In genomic region chr16:11140466-11140865, GRCh38 we compare ENCODE assay signal across 15 cellular contexts.
DNase-seq lines count a peak whose midpoint lies in the region; ATAC-seq and TF ChIP-seq lines count a peak whose summit lies in the region.
"Had no signal": no experiment of that assay in that cellular context is flagged by ENCODE, and none has a peak within 500 bp of the region (broad histone marks: within the 10 kb centered on the region; RNA-seq: fewer than 3 reads in every experiment).

No MANE protein-coding gene starts in this region.

- H3K9me3 ChIP-seq in HUES6 (ENCODE audit: control insufficient read depth, insufficient read depth, low read depth, low read length) (no peaks in the 10 kb centered on the region), trophoblast cell (ENCODE audit: insufficient read depth, low read depth, low read length) (no peaks in the 10 kb centered on the region)

- no peaks in the 10 kb centered on the region for H3K9me3 Mint-ChIP-seq in activated naive CD4-positive, alpha-beta T cell treated with anti-CD3 and anti-CD28 coated beads, Interleukin-2, amount 50 U/mL, for 72 hours
- no peaks in the 10 kb centered on the region for H3K9me3 Mint-ChIP-seq in activated naive CD4-positive, alpha-beta T cell treated with anti-CD3 and anti-CD28 coated beads for 36 hours
- no peaks in the 10 kb centered on the region for H3K9me3 Mint-ChIP-seq in activated T-helper 2 cell treated with anti-CD3 and anti-CD28 coated beads, Interferon-gamma antibody, Interleukin-2, Interleukin-4, amounts not matched to agents 10 μg/mL and 5 μg/mL and 100 μg/mL, durations not matched to agents 14 hours and 24 hours and 36 hours
- no peaks in the 10 kb centered on the region for H3K9me3 Mint-ChIP-seq in mesothelial cell of epicardium
- H3K9me3 Mint-ChIP-seq: nephron had no signal

- H3K36me3 ChIP-seq in HUES6 (ENCODE audit: control insufficient read depth, insufficient read depth, low read length): no peaks in the 10 kb centered on the region
- H3K36me3 ChIP-seq in trophoblast cell (ENCODE audit: control insufficient read depth in 1 of 2, insufficient read depth in 2 of 2, low read length in 2 of 2): no peaks in the 10 kb centered on the region

- intact Hi-C loops in activated naive CD4-positive, alpha-beta T cell treated with anti-CD3 and anti-CD28 coated beads for 36 hours (cut with micrococcal nuclease): no loop called here
- intact Hi-C loops in activated T-helper 2 cell treated with anti-CD3 and anti-CD28 coated beads, Interferon-gamma antibody, Interleukin-2, Interleukin-4, amounts not matched to agents 10 μg/mL and 5 μg/mL and 100 μg/mL, durations not matched to agents 14 hours and 24 hours and 36 hours (cut with micrococcal nuclease): no loop called here

- no peak overlapping the region for H4K8ac ChIP-seq in trophoblast cell (ENCODE audit: low read depth, low read length)

- H3K79me2 ChIP-seq in trophoblast cell (ENCODE audit: control insufficient read depth, insufficient read depth, low read length, poor library complexity): no peaks in the 10 kb centered on the region

- H3K4ac ChIP-seq in trophoblast cell (ENCODE audit: low read depth, low read length): no peak overlapping the region

- no peak overlapping the region for H3K4me3 Mint-ChIP-seq in activated naive CD4-positive, alpha-beta T cell treated with anti-CD3 and anti-CD28 coated beads for 36 hours
- peak overlapping the region; percentile 71 for H3K4me3 Mint-ChIP-seq in activated T-helper 2 cell treated with anti-CD3 and anti-CD28 coated beads, Interferon-gamma antibody, Interleukin-2, Interleukin-4, amounts not matched to agents 10 μg/mL and 5 μg/mL and 100 μg/mL, durations not matched to agents 14 hours and 24 hours and 36 hours (ENCODE audit: low read depth)
- H3K4me3 Mint-ChIP-seq in mesothelial cell of epicardium: no peak overlapping the region
- H3K4me3 Mint-ChIP-seq: nephron had no signal

- CTCF ChIA-PET in activated naive CD4-positive, alpha-beta T cell treated with anti-CD3 and anti-CD28 coated beads for 36 hours (lab: Charles Lee): interaction anchor here (1.0 to 1.7 kb wide), 2 partner anchors 46 to 176 kb away, joined by 3 to 6 read pairs; no protein-coding TSS in a partner anchor

- no peak overlapping the region for H2BK12ac ChIP-seq in trophoblast cell (ENCODE audit: low read length)

- no peak overlapping the region for H3K23ac ChIP-seq in trophoblast cell (ENCODE audit: low read length)

- H3K14ac ChIP-seq in trophoblast cell (ENCODE audit: low read length): no peak overlapping the region

- no peak overlapping the region for H4K12ac ChIP-seq in trophoblast cell (ENCODE audit: low read depth, low read length)

- no peak for TF ChIP-seq CTCF in mesothelial cell of epicardium (IDR thresholded peaks at IDR 0.05; ENCODE audit: unreplicated experiment)

- no peak overlapping the region for H2AFZ ChIP-seq in trophoblast cell (ENCODE audit: insufficient read depth, low read length, poor library complexity)

- H3K9ac ChIP-seq in HUES6 (ENCODE audit: low read length) (peak overlapping the region; percentile 21), trophoblast cell (ENCODE audit: low read length) (no peak overlapping the region)

- H3K4me3 ChIP-seq in HUES6 (ENCODE audit: low read depth, low read length): no peak overlapping the region
- no peak overlapping the region for H3K4me3 ChIP-seq in trophoblast cell (ENCODE audit: low read depth, low read length)

- no peak overlapping the region for H2BK5ac ChIP-seq in trophoblast cell (ENCODE audit: low read depth, low read length, poor library complexity)

- H2AK5ac ChIP-seq in trophoblast cell (ENCODE audit: low read length): peak overlapping the region; percentile 22

- H3K27me3 Mint-ChIP-seq in activated naive CD4-positive, alpha-beta T cell treated with anti-CD3 and anti-CD28 coated beads for 36 hours (ENCODE audit: low read depth): no peaks in the 10 kb centered on the region
- H3K27me3 Mint-ChIP-seq in activated T-helper 2 cell treated with anti-CD3 and anti-CD28 coated beads, Interferon-gamma antibody, Interleukin-2, Interleukin-4, amounts not matched to agents 10 μg/mL and 5 μg/mL and 100 μg/mL, durations not matched to agents 14 hours and 24 hours and 36 hours (ENCODE audit: low read depth): no peaks in the 10 kb centered on the region
- peaks cover 14% of the 10 kb centered on the region for H3K27me3 Mint-ChIP-seq in mesothelial cell of epicardium (ENCODE audit: low read depth)

- H3K27ac ChIP-seq in HUES6 (ENCODE audit: low read depth, low read length) (no peak overlapping the region), trophoblast cell (ENCODE audit: low read depth, low read length) (no peak overlapping the region)
- H3K27ac ChIP-seq: VCaP had no signal

- no peak for DNase-seq in activated naive CD4-positive, alpha-beta T cell treated with anti-CD3 and anti-CD28 coated beads, Interleukin-2, amount 50 U/mL, for 72 hours (ENCODE audit: low spot score in 2 of 2)
- no peak for DNase-seq in activated naive CD4-positive, alpha-beta T cell treated with anti-CD3 and anti-CD28 coated beads for 36 hours
- DNase-seq in activated T-helper 2 cell treated with anti-CD3 and anti-CD28 coated beads, Interferon-gamma antibody, Interleukin-2, Interleukin-4, amounts not matched to agents 10 μg/mL and 5 μg/mL and 100 μg/mL, durations not matched to agents 14 hours and 24 hours and 36 hours (ENCODE audit: low spot score): no peak
- DNase-seq in trophoblast cell (no peak), mesothelial cell of epicardium (ENCODE audit: low spot score in 2 of 2, unreplicated experiment in 2 of 2) (no peak), SIG-M5 (lab: John Stamatoyannopoulos, UW) (no peak)
- DNase-seq: anterior cingulate cortex, DMS153, NCI-H2029 treated with DMSO at 0.1 percent for 48 hours, NCI-H526 had no signal

- H3K4me1 ChIP-seq in HUES6 (ENCODE audit: control insufficient read depth, insufficient read depth, low read length) (peaks cover 39% of the 10 kb centered on the region; the same call in 1 of the 2 replicates), trophoblast cell (ENCODE audit: control insufficient read depth in 1 of 2, insufficient read depth in 2 of 2, low read length in 2 of 2) (peaks cover 20 to 23% of the 10 kb centered on the region in 2 experiments)

- H3K4me1 Mint-ChIP-seq in activated naive CD4-positive, alpha-beta T cell treated with anti-CD3 and anti-CD28 coated beads for 36 hours (ENCODE audit: low read depth): peaks cover 42% of the 10 kb centered on the region
- peaks cover 61% of the 10 kb centered on the region for H3K4me1 Mint-ChIP-seq in activated T-helper 2 cell treated with anti-CD3 and anti-CD28 coated beads, Interferon-gamma antibody, Interleukin-2, Interleukin-4, amounts not matched to agents 10 μg/mL and 5 μg/mL and 100 μg/mL, durations not matched to agents 14 hours and 24 hours and 36 hours (ENCODE audit: low read depth)
- peaks cover 8% of the 10 kb centered on the region for H3K4me1 Mint-ChIP-seq in mesothelial cell of epicardium

- H3K18ac ChIP-seq in trophoblast cell (ENCODE audit: low read length): no peak overlapping the region

- H3K27ac Mint-ChIP-seq in activated naive CD4-positive, alpha-beta T cell treated with anti-CD3 and anti-CD28 coated beads, Interleukin-2, amount 50 U/mL, for 72 hours: peak overlapping the region; percentile 77 to 92
- H3K27ac Mint-ChIP-seq in activated naive CD4-positive, alpha-beta T cell treated with anti-CD3 and anti-CD28 coated beads for 36 hours: no peak overlapping the region
- H3K27ac Mint-ChIP-seq in activated T-helper 2 cell treated with anti-CD3 and anti-CD28 coated beads, Interferon-gamma antibody, Interleukin-2, Interleukin-4, amounts not matched to agents 10 μg/mL and 5 μg/mL and 100 μg/mL, durations not matched to agents 14 hours and 24 hours and 36 hours: peak overlapping the region; percentile 96
- no peak overlapping the region for H3K27ac Mint-ChIP-seq in mesothelial cell of epicardium

- peaks cover 3% of the 10 kb centered on the region for H3K79me1 ChIP-seq in trophoblast cell (ENCODE audit: low read length)

- no peak overlapping the region for H2BK120ac ChIP-seq in trophoblast cell (ENCODE audit: insufficient read depth, low read length, poor library complexity)

- no peak for ATAC-seq in activated naive CD4-positive, alpha-beta T cell treated with anti-CD3 and anti-CD28 coated beads, Interleukin-2, amount 50 U/mL, for 72 hours
- no peak for ATAC-seq in GM18909 (IDR thresholded peaks at IDR 0.05; ENCODE audit: poor library complexity, unreplicated experiment)
- ATAC-seq: Panc1 had no signal

- WGBS in trophoblast cell (ENCODE audit: extremely low coverage, insufficient coverage, insufficient read length): no CpG with 5 or more reads among the region's 4 CpGs

- H3K27me3 ChIP-seq in HUES6 (ENCODE audit: control insufficient read depth, insufficient read depth, low read length): no peaks in the 10 kb centered on the region
- H3K27me3 ChIP-seq in trophoblast cell (ENCODE audit: insufficient read depth, low read length): no peaks in the 10 kb centered on the region

- no peak overlapping the region for H4K91ac ChIP-seq in trophoblast cell (ENCODE audit: low read depth, low read length)

- peaks cover 6 to 12% of the 10 kb centered on the region in 2 donors for H3K36me3 Mint-ChIP-seq in activated naive CD4-positive, alpha-beta T cell treated with anti-CD3 and anti-CD28 coated beads, Interleukin-2, amount 50 U/mL, for 72 hours
- H3K36me3 Mint-ChIP-seq in activated naive CD4-positive, alpha-beta T cell treated with anti-CD3 and anti-CD28 coated beads for 36 hours (ENCODE audit: low read depth): peaks cover 6% of the 10 kb centered on the region
- H3K36me3 Mint-ChIP-seq in activated T-helper 2 cell treated with anti-CD3 and anti-CD28 coated beads, Interferon-gamma antibody, Interleukin-2, Interleukin-4, amounts not matched to agents 10 μg/mL and 5 μg/mL and 100 μg/mL, durations not matched to agents 14 hours and 24 hours and 36 hours (ENCODE audit: low read depth): peaks cover 35% of the 10 kb centered on the region
- peaks cover 9% of the 10 kb centered on the region for H3K36me3 Mint-ChIP-seq in mesothelial cell of epicardium

- no peak overlapping the region for H3K4me2 ChIP-seq in trophoblast cell (ENCODE audit: low read length)

Comparison
In these comparisons a context has a peak if more than half of its experiments do, and no peak if none do; other contexts are left out.
1. H3K27ac Mint-ChIP-seq: peak in activated naive CD4-positive, alpha-beta T cell treated with anti-CD3 and anti-CD28 coated beads, Interleukin-2, amount 50 U/mL, for 72 hours (2 of 2) and activated T-helper 2 cell treated with anti-CD3 and anti-CD28 coated beads, Interferon-gamma antibody, Interleukin-2, Interleukin-4, amounts not matched to agents 10 μg/mL and 5 μg/mL and 100 μg/mL, durations not matched to agents 14 hours and 24 hours and 36 hours (single experiment); none in activated naive CD4-positive, alpha-beta T cell treated with anti-CD3 and anti-CD28 coated beads for 36 hours (single experiment) and mesothelial cell of epicardium (single experiment).